In genomic region chr2:108575132-108575966, GRCh38 we compare ENCODE assay signal across 8 cellular contexts. TPM values are rescaled to one million over a fixed set of nuclear protein-coding genes. Genes with fewer than 3 reads are reported as not detected.
DNase-seq lines count a peak whose midpoint lies in the region; FAIRE-seq and TF ChIP-seq lines count a peak whose summit lies in the region.

No MANE protein-coding gene starts in this region.

- FAIRE-seq in GM18507 (lab: Jason Lieb, UNC), result peak; percentile 90

- H3K4me3 ChIP-seq in mesenchymal stem cell (ENCODE audit: insufficient read depth in 1 of 2, low read depth in 1 of 2, low read length in 2 of 2), result no peak overlapping the region

- H2AFZ ChIP-seq in mesenchymal stem cell (ENCODE audit: low read depth, low read length), result no peak overlapping the region

- no peaks in the 10 kb centered on the region for H3K36me3 ChIP-seq in mesenchymal stem cell (ENCODE audit: control insufficient read depth in 1 of 2, insufficient read depth in 2 of 2, low read depth in 1 of 2, low read length in 2 of 2)

- CTCF ChIA-PET in HEK293T (lab: Yijun Ruan, JAX), result interaction anchor here (1.1 kb wide), 1 partner anchor 9 kb away, joined by 6 read pairs; no protein-coding TSS in a partner anchor

- H2BK12ac ChIP-seq in mesenchymal stem cell (ENCODE audit: low read length in 2 of 2), result peak overlapping the region in 1 of 2 experiments; percentile 85

- H3K27me3 ChIP-seq in mesenchymal stem cell (ENCODE audit: control insufficient read depth in 1 of 2, insufficient read depth in 1 of 2, low read length in 2 of 2), result no peaks in the 10 kb centered on the region

- peak overlapping the region; percentile 62 for H3K4me2 ChIP-seq in mesenchymal stem cell (ENCODE audit: low read length, poor library complexity, severe bottlenecking)

- H3K4me1 ChIP-seq in mesenchymal stem cell (ENCODE audit: control insufficient read depth, insufficient read depth, low read depth, low read length), result peaks cover 27% of the 10 kb centered on the region

- POLR2A ChIA-PET in HEK293T (lab: Yijun Ruan, JAX), result interaction anchor here (0.8 to 1.3 kb wide), 4 partner anchors 8 to 198 kb away, joined by 3 read pairs; partner anchors contain the start of gene SULT1C4

- H4K8ac ChIP-seq in mesenchymal stem cell (ENCODE audit: low read length), result no peak overlapping the region

- no peak overlapping the region for H4K91ac ChIP-seq in mesenchymal stem cell (ENCODE audit: low read length)

- no peak for DNase-seq in GM18507 (ENCODE audit: extremely low spot score, insufficient read length, low read depth)
- peak; percentile 94 for DNase-seq in HCEC 1CT
- peak; percentile 16 for DNase-seq in NCI-H226
- peak; percentile 86 for DNase-seq in mesenchymal stem cell
- no peak for DNase-seq in HEK293T (ENCODE audit: extremely low spot score)
- DNase-seq in caudate nucleus (lab: John Stamatoyannopoulos, UW), result no peak
- no peak for DNase-seq in NCI-H2029 treated with DMSO at 0.1 percent for 48 hours (lab: John Stamatoyannopoulos, UW)
- DNase-seq in stimulated activated CD4-positive, alpha-beta T cell treated with anti-CD3 and anti-CD28 coated beads, Interleukin-2, amount 100 ng/mL, for 48 hours, result no peak

- no peak overlapping the region for H3K23ac ChIP-seq in mesenchymal stem cell (ENCODE audit: low read length in 2 of 2)

- no peak overlapping the region for H2BK120ac ChIP-seq in mesenchymal stem cell (ENCODE audit: low read depth, low read length)

- no peaks in the 10 kb centered on the region for H3K9me3 ChIP-seq in mesenchymal stem cell (ENCODE audit: control insufficient read depth, low read length)

- H3K14ac ChIP-seq in mesenchymal stem cell (ENCODE audit: low read length in 2 of 2), result no peak overlapping the region

- peak overlapping the region in 1 of 2 experiments; percentile 76 for H3K4ac ChIP-seq in mesenchymal stem cell (ENCODE audit: low read depth in 1 of 2, low read length in 2 of 2)

- H3K9ac ChIP-seq in mesenchymal stem cell (ENCODE audit: low read length), result peak overlapping the region; percentile 54

- H2BK15ac ChIP-seq in mesenchymal stem cell (ENCODE audit: low read depth, poor library complexity, severe bottlenecking), result no peak overlapping the region

- H2BK5ac ChIP-seq in mesenchymal stem cell (ENCODE audit: low read depth, low read length, poor library complexity, severe bottlenecking), result no peak overlapping the region

- WGBS in mesenchymal stem cell, result 16% methylated on average over 6 of the region's 7 CpGs

- H3K18ac ChIP-seq in mesenchymal stem cell (ENCODE audit: low read depth in 1 of 2, low read length in 2 of 2), result peak overlapping the region; percentile 23 to 74

- no peaks in the 10 kb centered on the region for H3K79me1 ChIP-seq in mesenchymal stem cell (replicated peaks; ENCODE audit: low read length, poor library complexity, severe bottlenecking)

- H3K27ac ChIP-seq in mesenchymal stem cell (ENCODE audit: low read length, poor library complexity, severe bottlenecking) (peak overlapping the region; percentile 88), caudate nucleus (ENCODE audit: low read depth, low read length) (no peak overlapping the region)

- peak overlapping the region; percentile 87 for H2AK5ac ChIP-seq in mesenchymal stem cell (ENCODE audit: low read length, severe bottlenecking)

TF ChIP-seq in HEK293T, 16 proteins besides CTCF, POLR2A, EP300 and RAD21:
- TF ChIP-seq FOXA1 (IDR thresholded peaks at IDR 0.05), result no peak
- TF ChIP-seq SP1 (IDR thresholded peaks at IDR 0.05), result no peak
- TF ChIP-seq, protein P1, sequence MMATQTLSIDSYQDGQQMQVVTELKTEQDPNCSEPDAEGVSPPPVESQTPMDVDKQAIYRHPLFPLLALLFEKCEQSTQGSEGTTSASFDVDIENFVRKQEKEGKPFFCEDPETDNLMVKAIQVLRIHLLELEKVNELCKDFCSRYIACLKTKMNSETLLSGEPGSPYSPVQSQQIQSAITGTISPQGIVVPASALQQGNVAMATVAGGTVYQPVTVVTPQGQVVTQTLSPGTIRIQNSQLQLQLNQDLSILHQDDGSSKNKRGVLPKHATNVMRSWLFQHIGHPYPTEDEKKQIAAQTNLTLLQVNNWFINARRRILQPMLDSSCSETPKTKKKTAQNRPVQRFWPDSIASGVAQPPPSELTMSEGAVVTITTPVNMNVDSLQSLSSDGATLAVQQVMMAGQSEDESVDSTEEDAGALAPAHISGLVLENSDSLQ (IDR thresholded peaks at IDR 0.05), result no peak
- no peak for TF ChIP-seq BHLHE40 (IDR thresholded peaks at IDR 0.05; ENCODE audit: borderline replicate concordance)
- TF ChIP-seq NFRKB (IDR thresholded peaks at IDR 0.05), result no peak
- no peak for TF ChIP-seq ARNT (IDR thresholded peaks at IDR 0.05)
- TF ChIP-seq FOXK2 (IDR thresholded peaks at IDR 0.05), result no peak
- no peak for TF ChIP-seq HDGF (IDR thresholded peaks at IDR 0.05; ENCODE audit: borderline replicate concordance)
- no peak for TF ChIP-seq FOXM1 (IDR thresholded peaks at IDR 0.05; ENCODE audit: borderline replicate concordance)
- TF ChIP-seq TARDBP (IDR thresholded peaks at IDR 0.05), result no peak
- no peak for TF ChIP-seq CTBP1 (IDR thresholded peaks at IDR 0.05; ENCODE audit: borderline replicate concordance)
- no peak for TF ChIP-seq L3MBTL2 (conservative IDR thresholded peaks at IDR 0.05)
- TF ChIP-seq SUZ12 (IDR thresholded peaks at IDR 0.05), result no peak
- no peak for TF ChIP-seq ZNF384 (IDR thresholded peaks at IDR 0.05)
- TF ChIP-seq LEF1 (IDR thresholded peaks at IDR 0.05; ENCODE audit: borderline replicate concordance), result no peak
- TF ChIP-seq ELF4 (IDR thresholded peaks at IDR 0.05), result no peak

RNA-seq across cellular contexts. Expression of gene LIMS1, which starts 41.1 kb away (rescaled TPM):
- polyA plus RNA-seq in mesenchymal stem cell (2013, experiment 1 of 2), result 146 TPM
- polyA plus RNA-seq in mesenchymal stem cell (2013, experiment 2 of 2), result 150 TPM

Comparison
In these comparisons a context has a peak if more than half of its experiments do, and no peak if none do; other contexts are left out.
1. DNase-seq: peak in HCEC 1CT (single experiment), NCI-H226 (single experiment) and mesenchymal stem cell (single experiment); none in GM18507 (single experiment), HEK293T (single experiment), caudate nucleus (0 of 61), NCI-H2029 treated with DMSO at 0.1 percent for 48 hours (single experiment) and stimulated activated CD4-positive, alpha-beta T cell treated with anti-CD3 and anti-CD28 coated beads, Interleukin-2, amount 100 ng/mL, for 48 hours (0 of 2).